ENCODE assay signal across 17 cellular contexts in the genomic region with DNA sequence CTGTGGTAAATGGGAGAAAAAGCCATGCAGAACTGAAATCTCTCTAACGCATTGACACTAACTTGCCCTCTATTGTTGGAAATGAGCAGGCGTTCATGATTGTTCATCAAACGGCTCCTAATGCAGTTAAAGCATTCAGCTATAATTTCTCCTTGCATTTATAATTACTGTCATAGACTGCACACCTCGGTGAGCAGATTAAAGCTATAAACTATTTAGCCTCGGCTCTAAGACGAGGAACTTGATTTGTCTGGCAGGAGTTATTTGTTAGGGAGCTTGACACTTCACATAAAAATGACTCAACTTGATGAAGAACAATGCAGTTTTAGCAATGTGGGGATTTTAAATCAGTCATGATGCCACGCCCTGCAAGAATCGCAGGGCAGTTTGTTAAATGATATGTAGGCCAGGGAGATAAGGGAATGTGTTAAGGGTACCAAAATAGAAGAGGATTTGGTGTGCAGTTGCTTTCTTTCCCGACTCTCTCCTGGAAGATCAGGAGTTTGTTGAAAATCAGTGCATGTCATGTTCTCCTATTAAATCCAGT.
"Had no signal": no experiment of that assay in that cellular context is flagged by ENCODE, and none has a peak within 500 bp of the region (broad histone marks: within the 10 kb centered on the region; RNA-seq: fewer than 3 reads in every experiment).

No MANE protein-coding gene starts in this region.

- H3K36me3 Mint-ChIP-seq: activated CD8-positive, alpha-beta memory T cell treated with anti-CD3 and anti-CD28 coated beads, Interleukin-2, amount 10 ng/mL, durations not matched to agents 7 days and 5 days; stimulated activated naive B cell treated with anti-CD40 and anti-IgM and Interleukin-4, amounts not matched to agents 10 μg/mL and 1 μg/mL and 100 μg/mL, for 72 hours had no signal

- H3K4me1 ChIP-seq: gastroesophageal sphincter, pancreas, thyroid gland had no signal

- DNase-seq: activated CD4-positive, alpha-beta T cell treated with anti-CD3 and anti-CD28 coated beads, Interleukin-2, amount 50 U/mL, for 48 hours; activated CD8-positive, alpha-beta memory T cell treated with anti-CD3 and anti-CD28 coated beads, Interleukin-2, amount 10 ng/mL, durations not matched to agents 7 days and 5 days; activated naive CD4-positive, alpha-beta T cell treated with anti-CD3 and anti-CD28 coated beads, Interleukin-2, amount 50 U/mL, for 16 hours; activated T-cell treated with anti-CD3 and anti-CD28 coated beads, Interleukin-2, amount 50 U/mL, for 1 hour; central memory CD4-positive, alpha-beta T cell; cortex of kidney; effector CD4-positive, alpha-beta T cell; left colon; pancreas; stimulated activated CD4-positive, alpha-beta T cell treated with anti-CD3 and anti-CD28 coated beads, Interleukin-2, amount 100 ng/mL, for 48 hours; stimulated activated naive B cell treated with anti-CD40 and anti-IgM and Interleukin-4, amounts not matched to agents 10 μg/mL and 1 μg/mL and 100 μg/mL, for 72 hours; thyroid gland; WERI-Rb-1 had no signal

- H3K4me1 Mint-ChIP-seq: activated CD8-positive, alpha-beta memory T cell treated with anti-CD3 and anti-CD28 coated beads, Interleukin-2, amount 10 ng/mL, durations not matched to agents 7 days and 5 days; stimulated activated naive B cell treated with anti-CD40 and anti-IgM and Interleukin-4, amounts not matched to agents 10 μg/mL and 1 μg/mL and 100 μg/mL, for 72 hours had no signal

- H3K9me3 ChIP-seq: gastroesophageal sphincter, pancreas, thyroid gland had no signal

- H3K36me3 ChIP-seq: gastroesophageal sphincter, pancreas, thyroid gland, WERI-Rb-1 had no signal

- H3K27ac Mint-ChIP-seq: activated CD8-positive, alpha-beta memory T cell treated with anti-CD3 and anti-CD28 coated beads, Interleukin-2, amount 10 ng/mL, durations not matched to agents 7 days and 5 days; activated T-helper 2 cell treated with anti-CD3 and anti-CD28 coated beads, Interferon-gamma antibody, Interleukin-2, Interleukin-4, amounts not matched to agents 10 μg/mL and 5 μg/mL and 100 μg/mL, durations not matched to agents 14 hours and 24 hours and 36 hours; stimulated activated naive B cell treated with anti-CD40 and anti-IgM and Interleukin-4, amounts not matched to agents 10 μg/mL and 1 μg/mL and 100 μg/mL, for 72 hours; T-helper 1 cell treated with Interleukin-12 subunit alpha and Interleukin-12 subunit beta and Interleukin-4 antibody, amounts not matched to agents 30 μg/mL and 1 μg/mL, for 36 hours had no signal

- ATAC-seq: activated CD8-positive, alpha-beta memory T cell treated with anti-CD3 and anti-CD28 coated beads, Interleukin-2, amount 10 ng/mL, durations not matched to agents 7 days and 5 days; gastroesophageal sphincter; left colon; pancreas; stimulated activated naive B cell treated with anti-CD40 and anti-IgM and Interleukin-4, amounts not matched to agents 10 μg/mL and 1 μg/mL and 100 μg/mL, for 72 hours had no signal

- H3K27ac ChIP-seq: gastroesophageal sphincter, pancreas, thyroid gland, WERI-Rb-1 had no signal

- H3K9me3 Mint-ChIP-seq: activated T-helper 2 cell treated with anti-CD3 and anti-CD28 coated beads, Interferon-gamma antibody, Interleukin-2, Interleukin-4, amounts not matched to agents 10 μg/mL and 5 μg/mL and 100 μg/mL, durations not matched to agents 14 hours and 24 hours and 36 hours; stimulated activated naive B cell treated with anti-CD40 and anti-IgM and Interleukin-4, amounts not matched to agents 10 μg/mL and 1 μg/mL and 100 μg/mL, for 72 hours; T-helper 1 cell treated with Interleukin-12 subunit alpha and Interleukin-12 subunit beta and Interleukin-4 antibody, amounts not matched to agents 30 μg/mL and 1 μg/mL, for 36 hours had no signal

- H3K4me3 Mint-ChIP-seq: activated CD8-positive, alpha-beta memory T cell treated with anti-CD3 and anti-CD28 coated beads, Interleukin-2, amount 10 ng/mL, durations not matched to agents 7 days and 5 days; stimulated activated naive B cell treated with anti-CD40 and anti-IgM and Interleukin-4, amounts not matched to agents 10 μg/mL and 1 μg/mL and 100 μg/mL, for 72 hours; T-helper 1 cell treated with Interleukin-12 subunit alpha and Interleukin-12 subunit beta and Interleukin-4 antibody, amounts not matched to agents 30 μg/mL and 1 μg/mL, for 36 hours had no signal

- H3K4me3 ChIP-seq: gastroesophageal sphincter, lung, pancreas, thyroid gland had no signal

- H3K27me3 ChIP-seq: pancreas, thyroid gland had no signal

- FAIRE-seq: pancreas had no signal
